Comparison of ENCODE assay signal across 1 cellular context in genomic region chr15:90460142-90460824, GRCh38.
TF ChIP-seq lines count a peak whose summit lies in the region.

No MANE protein-coding gene starts in this region.

TF ChIP-seq in HepG2, 621 proteins besides CTCF, POLR2A, EP300 and RAD21 (continued from another document):
- TF ChIP-seq, protein P1, sequence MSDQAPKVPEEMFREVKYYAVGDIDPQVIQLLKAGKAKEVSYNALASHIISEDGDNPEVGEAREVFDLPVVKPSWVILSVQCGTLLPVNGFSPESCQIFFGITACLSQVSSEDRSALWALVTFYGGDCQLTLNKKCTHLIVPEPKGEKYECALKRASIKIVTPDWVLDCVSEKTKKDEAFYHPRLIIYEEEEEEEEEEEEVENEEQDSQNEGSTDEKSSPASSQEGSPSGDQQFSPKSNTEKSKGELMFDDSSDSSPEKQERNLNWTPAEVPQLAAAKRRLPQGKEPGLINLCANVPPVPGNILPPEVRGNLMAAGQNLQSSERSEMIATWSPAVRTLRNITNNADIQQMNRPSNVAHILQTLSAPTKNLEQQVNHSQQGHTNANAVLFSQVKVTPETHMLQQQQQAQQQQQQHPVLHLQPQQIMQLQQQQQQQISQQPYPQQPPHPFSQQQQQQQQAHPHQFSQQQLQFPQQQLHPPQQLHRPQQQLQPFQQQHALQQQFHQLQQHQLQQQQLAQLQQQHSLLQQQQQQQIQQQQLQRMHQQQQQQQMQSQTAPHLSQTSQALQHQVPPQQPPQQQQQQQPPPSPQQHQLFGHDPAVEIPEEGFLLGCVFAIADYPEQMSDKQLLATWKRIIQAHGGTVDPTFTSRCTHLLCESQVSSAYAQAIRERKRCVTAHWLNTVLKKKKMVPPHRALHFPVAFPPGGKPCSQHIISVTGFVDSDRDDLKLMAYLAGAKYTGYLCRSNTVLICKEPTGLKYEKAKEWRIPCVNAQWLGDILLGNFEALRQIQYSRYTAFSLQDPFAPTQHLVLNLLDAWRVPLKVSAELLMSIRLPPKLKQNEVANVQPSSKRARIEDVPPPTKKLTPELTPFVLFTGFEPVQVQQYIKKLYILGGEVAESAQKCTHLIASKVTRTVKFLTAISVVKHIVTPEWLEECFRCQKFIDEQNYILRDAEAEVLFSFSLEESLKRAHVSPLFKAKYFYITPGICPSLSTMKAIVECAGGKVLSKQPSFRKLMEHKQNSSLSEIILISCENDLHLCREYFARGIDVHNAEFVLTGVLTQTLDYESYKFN (CRISPR knock-in tag; conservative IDR thresholded peaks at IDR 0.05) = peak; percentile 40
- peak; percentile 64 for TF ChIP-seq NR2F6 (IDR thresholded peaks at IDR 0.05)
- TF ChIP-seq NR2F6 (CRISPR knock-in tag; IDR thresholded peaks at IDR 0.05) = 0 out of 2 replicates have a peak, but pooled peaks have one; percentile 22
- TF ChIP-seq MAFF (IDR thresholded peaks at IDR 0.05; ENCODE audit: low read depth, low read length) = no peak
- peak; percentile 56; the same call in 1 of the 2 replicates for TF ChIP-seq SRF (IDR thresholded peaks at IDR 0.05; ENCODE audit: low read depth, low read length)
- TF ChIP-seq ZNF558 (CRISPR knock-in tag; IDR thresholded peaks at IDR 0.05; ENCODE audit: borderline replicate concordance) = no peak
- no peak for TF ChIP-seq RFX1 (IDR thresholded peaks at IDR 0.05)
- TF ChIP-seq SOX13 (IDR thresholded peaks at IDR 0.05) = no peak
- TF ChIP-seq SOX13 (CRISPR knock-in tag; conservative IDR thresholded peaks at IDR 0.05 in 1 of 2, IDR thresholded peaks at IDR 0.05 in 1 of 2) = peak in 1 of 2 experiments; percentile 49; a peak in 1 of 4 replicates
- TF ChIP-seq NR2F2 (IDR thresholded peaks at IDR 0.05; ENCODE audit: borderline replicate concordance, low read depth) = 0 out of 2 replicates have a peak, but pooled peaks have one; percentile 24
